8 cellular contexts compared by ENCODE assay signal in the genomic region with DNA sequence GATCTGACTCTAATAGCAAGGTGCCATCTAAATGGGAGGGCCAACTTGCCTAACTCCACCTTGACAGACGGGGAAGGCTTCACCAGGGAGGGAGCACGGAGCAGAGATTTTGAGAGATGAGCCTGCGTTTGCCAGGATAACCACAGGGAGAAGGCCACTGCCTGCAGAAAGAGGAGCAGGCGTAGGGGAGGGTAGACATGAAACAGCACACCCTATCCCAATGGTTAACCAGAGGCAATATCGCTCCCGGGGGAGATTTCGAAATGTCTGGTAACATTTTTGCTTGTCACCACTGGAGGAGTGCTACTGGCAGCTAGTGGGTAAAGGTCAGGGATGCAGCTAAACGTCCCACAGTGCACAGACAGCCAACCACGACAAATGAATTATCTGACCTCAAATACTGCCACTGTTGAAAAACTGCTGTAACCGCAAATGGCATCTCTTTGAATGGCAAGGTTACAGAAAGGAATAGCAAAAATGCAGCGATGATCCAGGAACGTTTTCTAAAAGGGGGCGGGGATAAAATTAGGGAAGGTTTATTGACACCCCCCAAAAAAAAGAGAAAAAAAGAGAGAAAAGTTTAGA.
A peak's percentile ranks its signal among the peaks of the same experiment; 100 is the strongest.
DNase-seq lines count a peak whose midpoint lies in the region; ATAC-seq and TF ChIP-seq lines count a peak whose summit lies in the region.

No MANE protein-coding gene starts in this region.

- WGBS in esophagus, 2 donors, result 54 to 59% methylated on average over 13 of the region's 13 CpGs

- H3K4me3 Mint-ChIP-seq in T-cell (peak overlapping the region; percentile 78 to 83 (median 82)), neural crest cell (peak overlapping the region; percentile 14)

- no peaks in the 10 kb centered on the region for H3K27me3 ChIP-seq in esophagus (ENCODE audit: control insufficient read depth in 1 of 2, insufficient read depth in 2 of 2, low read length in 2 of 2)

- DNase-seq in T-cell, result peak in 10 of 34 experiments; percentile 10 to 46 (median 20)
- DNase-seq in neural crest cell (ENCODE audit: low read depth, low spot score), result peak; percentile 39
- no peak for DNase-seq in AG08396 (ENCODE audit: low spot score)
- no peak for DNase-seq in middle frontal gyrus (ENCODE audit: extremely low spot score, low spot score)

- peaks cover 6% of the 10 kb centered on the region; the same call in 1 of the 2 replicates for H3K4me1 ChIP-seq in ES-I3 (ENCODE audit: insufficient read depth, low read length)
- H3K4me1 ChIP-seq in esophagus (ENCODE audit: control insufficient read depth in 2 of 2, insufficient read depth in 2 of 2, low read length in 1 of 2), result peaks cover 0 to 3% of the 10 kb centered on the region in 2 donors

- POLR2A ChIA-PET in T-cell (lab: Charles Lee), result interaction anchor here (0.6 to 1.3 kb wide), 2 partner anchors 126 to 207 kb away, joined by 3 to 12 read pairs; a partner anchor contains a TSS

- H3K27me3 Mint-ChIP-seq in T-cell (no peaks in the 10 kb centered on the region), neural crest cell (ENCODE audit: low read depth) (no peaks in the 10 kb centered on the region)

- H3K27ac Mint-ChIP-seq in T-cell (peak overlapping the region; percentile 89 to 92), neural crest cell (ENCODE audit: unreplicated experiment) (peak overlapping the region; percentile 91)

- ATAC-seq in GM21360 (IDR thresholded peaks at IDR 0.05; ENCODE audit: unreplicated experiment), result peak; percentile 75
- ATAC-seq in HG03558 (IDR thresholded peaks at IDR 0.05; ENCODE audit: extremely low read depth, unreplicated experiment), result peak; percentile 43
- ATAC-seq in T-cell (replicated peaks in 1 of 4), result peak; percentile 54 to 66 (median 64)

- CTCF ChIA-PET in T-cell (lab: Charles Lee), result interaction anchor here (0.6 to 6.1 kb wide), 17 partner anchors 9 to 477 kb away, joined by 3 to 114 read pairs (median 9); a partner anchor contains a TSS

- peak overlapping the region; percentile 51 for H3K9ac ChIP-seq in ES-I3 (ENCODE audit: low read depth, low read length)

- peaks cover 17 to 24% (median 22%) of the 10 kb centered on the region in 3 donors for H3K4me1 Mint-ChIP-seq in T-cell
- H3K4me1 Mint-ChIP-seq in neural crest cell, result peaks cover 23% of the 10 kb centered on the region

- peak overlapping the region; percentile 30 to 77 for H3K27ac ChIP-seq in esophagus (ENCODE audit: low read depth in 2 of 2, low read length in 1 of 2)

- peaks cover 4 to 5% (median 4%) of the 10 kb centered on the region in 3 donors for H3K9me3 Mint-ChIP-seq in T-cell
- peaks cover 3% of the 10 kb centered on the region for H3K9me3 Mint-ChIP-seq in neural crest cell

- H3K36me3 ChIP-seq in ES-I3 (ENCODE audit: insufficient read depth, low read length) (no peaks in the 10 kb centered on the region), esophagus (ENCODE audit: control insufficient read depth in 2 of 2, insufficient read depth in 2 of 2, low read length in 1 of 2) (no peaks in the 10 kb centered on the region)

- no peak overlapping the region for H3K4me3 ChIP-seq in esophagus (ENCODE audit: low read depth in 1 of 2, low read length in 2 of 2)

- H3K9me3 ChIP-seq in ES-I3 (ENCODE audit: control insufficient read depth, insufficient read depth, low read length) (peaks cover 9% of the 10 kb centered on the region), esophagus (ENCODE audit: control insufficient read depth in 2 of 2, insufficient read depth in 1 of 2, low read depth in 1 of 2, low read length in 1 of 2) (peaks cover 0 to 5% of the 10 kb centered on the region in 2 donors)

- H3K36me3 Mint-ChIP-seq in T-cell (peaks cover 5% of the 10 kb centered on the region), neural crest cell (ENCODE audit: low read depth) (peaks cover 15% of the 10 kb centered on the region)

- TF ChIP-seq CTCF in neural crest cell (conservative IDR thresholded peaks at IDR 0.05), result peak; percentile 45
